ENCODE assay signal across 8 cellular contexts in the genomic region with DNA sequence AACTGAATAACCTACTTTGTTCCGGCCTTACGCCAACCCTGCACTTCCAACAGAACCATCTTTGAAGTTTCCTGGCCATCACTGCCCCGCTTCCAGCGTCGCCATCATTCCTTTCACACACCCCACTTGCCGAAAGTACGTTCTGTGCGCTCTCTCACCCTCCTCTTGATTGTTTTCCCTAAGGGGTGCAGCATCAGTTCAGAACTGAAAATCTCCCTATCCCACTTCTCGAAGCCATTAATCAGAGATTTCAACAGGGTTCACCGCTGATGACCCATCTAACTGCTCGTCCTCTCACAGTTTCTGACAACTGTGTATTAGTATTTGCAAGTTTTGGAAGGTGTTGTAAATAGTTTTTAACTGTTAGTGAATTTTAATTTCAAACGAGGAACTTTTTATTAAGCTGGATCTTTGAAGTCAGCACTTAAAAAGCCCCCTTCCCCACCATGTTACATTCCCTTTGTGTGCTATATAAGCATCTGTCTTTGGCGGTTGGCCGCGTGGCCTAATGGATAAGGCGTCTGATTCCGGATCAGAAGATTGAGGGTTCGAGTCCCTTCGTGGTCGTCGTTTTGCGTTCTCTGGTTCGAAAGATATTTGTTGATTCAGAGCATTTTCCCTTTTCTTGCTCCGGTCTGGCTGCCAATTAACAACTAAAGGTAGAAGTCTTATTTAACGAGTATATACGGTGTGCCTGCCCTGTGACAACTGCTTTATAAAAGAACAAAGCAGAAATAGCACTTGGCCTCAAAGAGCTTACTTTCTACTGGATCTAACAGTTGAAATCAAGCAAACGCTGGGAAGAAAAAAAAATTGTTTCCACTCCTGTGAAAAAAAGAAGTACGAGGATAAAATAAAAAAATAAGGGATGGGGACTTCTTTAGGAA. TPM values are rescaled to one million over a fixed set of nuclear protein-coding genes. Genes with fewer than 3 reads are reported as not detected.
DNase-seq lines count a peak whose midpoint lies in the region; ATAC-seq and TF ChIP-seq lines count a peak whose summit lies in the region.

No MANE protein-coding gene starts in this region.

- H3K36me3 Mint-ChIP-seq in IgD-negative memory B cell: no peaks in the 10 kb centered on the region

- H3K27ac ChIP-seq in heart left ventricle (peak overlapping the region in 2 of 12 donors; percentile 24 to 55), ovary (peak overlapping the region in 1 of 2 donors; percentile 66)

- H3K9me3 ChIP-seq in adipocyte (ENCODE audit: control insufficient read depth, low read length) (no peaks in the 10 kb centered on the region), heart left ventricle (no peaks in the 10 kb centered on the region), ovary (no peaks in the 10 kb centered on the region)

- peak in 3 of 4 donors; percentile 59 to 78 (median 76) for ATAC-seq in heart left ventricle
- no peak for ATAC-seq in GM21528 (IDR thresholded peaks at IDR 0.05; ENCODE audit: low FRiP score, unreplicated experiment)

- H3K27me3 ChIP-seq in adipocyte (replicated peaks; ENCODE audit: control insufficient read depth, insufficient read depth, low read length): peaks cover 27% of the 10 kb centered on the region
- peaks cover 0 to 24% (median 7%) of the 10 kb centered on the region in 9 donors for H3K27me3 ChIP-seq in heart left ventricle
- no peaks in the 10 kb centered on the region for H3K27me3 ChIP-seq in ovary

- TF ChIP-seq EP300 in ovary (IDR thresholded peaks at IDR 0.05): no peak

- WGBS in heart left ventricle, 4 donors: 4 to 8% (median 4%) methylated on average over 28 of the region's 28 CpGs
- 1 to 3% (median 2%) methylated on average over 28 of the region's 28 CpGs for WGBS in ovary, 3 donors

- H3K36me3 ChIP-seq in adipocyte (ENCODE audit: control insufficient read depth, insufficient read depth, low read length, severe bottlenecking): no peaks in the 10 kb centered on the region
- H3K36me3 ChIP-seq in heart left ventricle: no peaks in the 10 kb centered on the region
- no peaks in the 10 kb centered on the region for H3K36me3 ChIP-seq in ovary

- peak overlapping the region; percentile 68 for H3K9ac ChIP-seq in adipocyte (ENCODE audit: low read length)

- peak overlapping the region; percentile 1 to 84 (median 78) for H3K27ac Mint-ChIP-seq in IgD-negative memory B cell

- H3K4me1 ChIP-seq in adipocyte (ENCODE audit: control insufficient read depth, insufficient read depth, low read length) (no peaks in the 10 kb centered on the region), heart left ventricle (peaks cover 0 to 5% (median 0%) of the 10 kb centered on the region in 12 donors), ovary (ENCODE audit: insufficient read depth) (no peaks in the 10 kb centered on the region)

- no peak for TF ChIP-seq CTCF in heart left ventricle (IDR thresholded peaks at IDR 0.05)
- TF ChIP-seq CTCF in ovary (IDR thresholded peaks at IDR 0.05): no peak

- H3K27me3 Mint-ChIP-seq in IgD-negative memory B cell: peaks cover 56% of the 10 kb centered on the region

- DNase-seq in Caki2 (ENCODE audit: low read depth): peak; percentile 65
- DNase-seq in SHP77 (lab: John Stamatoyannopoulos, UW): peak; percentile 60 to 64
- DNase-seq in adipocyte (ENCODE audit: low read depth): peak; percentile 88
- peak; percentile 46 to 69 (median 65) for DNase-seq in heart left ventricle
- peak; percentile 77 to 87 (median 85) for DNase-seq in ovary
- peak; percentile 84 for DNase-seq in ureter (ENCODE audit: low spot score)

- H3K4me3 Mint-ChIP-seq in IgD-negative memory B cell: peak overlapping the region; percentile 30 to 88 (median 76)

- TF ChIP-seq POLR2A in heart left ventricle (IDR thresholded peaks at IDR 0.05): no peak
- TF ChIP-seq POLR2A in ovary (IDR thresholded peaks at IDR 0.05): no peak

- intact Hi-C loops in heart left ventricle (cut with DNase I) (loop anchor here in 3 of 10 donors (2.0 to 5.0 kb wide), 3 partner anchors 14 to 41 kb away; partner anchors contain the start of gene TRIM27 (in 1 of the 3)), ovary (cut with DNase I) (no loop called here)

- in situ Hi-C loops in Caki2 (cut with HindIII; ENCODE audit: low pct_unique_long_range_greater_than_20kb, low sequenced_read_pairs): no loop called here

- H3K9me3 Mint-ChIP-seq in IgD-negative memory B cell: peaks cover 0 to 6% (median 2%) of the 10 kb centered on the region in 3 donors

- peaks cover 7 to 18% (median 16%) of the 10 kb centered on the region in 3 donors for H3K4me1 Mint-ChIP-seq in IgD-negative memory B cell

- H3K4me3 ChIP-seq in adipocyte (ENCODE audit: low read length) (peak overlapping the region; percentile 93), heart left ventricle (peak overlapping the region; percentile 18 to 68 (median 59)), ovary (peak overlapping the region; percentile 43)

RNA-seq across cellular contexts. Expression of gene TRIM27, which starts 42.6 kb away (rescaled TPM):
- total RNA-seq in Caki2 (2014; rRNA removed; shearing (Covaris generic); ENCODE audit: low replicate concordance): 144 and 159 TPM in 2 replicates
- polyA plus RNA-seq in IgD-negative memory B cell: 60.1 TPM
- 10 to 100 TPM; 14.7 to 37.7 (median 19.8) TPM for total RNA-seq in heart left ventricle
- 10 to 100 TPM; 15.1 to 33.5 TPM for polyA plus RNA-seq in heart left ventricle
- total RNA-seq in ovary: 10 to 100 TPM; 43.7 to 57.6 (median 48.8) TPM
- 10 to 100 TPM; 33.3 to 61.1 TPM for polyA plus RNA-seq in ovary
- 85.2 TPM for total RNA-seq in ureter

Comparison
In these comparisons a context has a peak if more than half of its experiments do, and no peak if none do; other contexts are left out.
1. H3K4me3 ChIP-seq: peak in every context shown above with its lines; median percentile 93 in adipocyte; 59 in heart left ventricle; 43 in ovary.